ENCODE assay signal across 8 cellular contexts in genomic region chr12:111685811-111686573, GRCh38. TPM values are rescaled to one million over a fixed set of nuclear protein-coding genes. Genes with fewer than 3 reads are reported as not detected.
DNase-seq lines count a peak whose midpoint lies in the region; ATAC-seq and TF ChIP-seq lines count a peak whose summit lies in the region.

TSS of gene ACAD10 (plus strand) at chr12:111686053. CDS start at chr12:111692710, 6,657 bp downstream.
TSS of gene BRAP (minus strand) at chr12:111685956. CDS start at chr12:111685792, 164 bp downstream.

- H3K4me1 Mint-ChIP-seq in CD14-positive monocyte, result peaks cover 29% of the 10 kb centered on the region
- peaks cover 24% of the 10 kb centered on the region for H3K4me1 Mint-ChIP-seq in dendritic cell treated with granulocyte-macrophage colony-stimulating factor and Interleukin-4, amounts not matched to agents 40 ng/mL and 50 ng/mL, for 4 days (ENCODE audit: low read depth)

- peaks cover 26 to 38% of the 10 kb centered on the region in 2 donors for H3K36me3 Mint-ChIP-seq in CD14-positive monocyte
- peaks cover 51% of the 10 kb centered on the region for H3K36me3 Mint-ChIP-seq in dendritic cell treated with granulocyte-macrophage colony-stimulating factor and Interleukin-4, amounts not matched to agents 40 ng/mL and 50 ng/mL, for 4 days (ENCODE audit: low read depth)

- peak; percentile 87 for ATAC-seq in GM19395 (IDR thresholded peaks at IDR 0.05; ENCODE audit: unreplicated experiment)
- peak; percentile 71 for ATAC-seq in HG03558 (IDR thresholded peaks at IDR 0.05; ENCODE audit: extremely low read depth, unreplicated experiment)
- ATAC-seq in left lobe of liver, result peak; percentile 90

- H3K27ac Mint-ChIP-seq in CD14-positive monocyte, result peak within 1 kb of the TSS; percentile 92 to 97 (median 95)
- H3K27ac Mint-ChIP-seq in dendritic cell treated with granulocyte-macrophage colony-stimulating factor and Interleukin-4, amounts not matched to agents 40 ng/mL and 50 ng/mL, for 4 days, result peak within 1 kb of the TSS; percentile 96

- intact Hi-C loops in CD14-positive monocyte (cut with micrococcal nuclease), result loop anchor here in 1 of 2 donors (5.0 kb wide), 1 partner anchor 89 kb away; the partner anchor contains the start of gene ATXN2
- intact Hi-C loops in dendritic cell treated with granulocyte-macrophage colony-stimulating factor and Interleukin-4, amounts not matched to agents 40 ng/mL and 50 ng/mL, for 4 days (cut with micrococcal nuclease), result loop anchor here (10.0 kb wide), 1 partner anchor 91 kb away; the partner anchor contains the start of gene ATXN2

- no peaks in the 10 kb centered on the region for H3K9me3 Mint-ChIP-seq in CD14-positive monocyte
- H3K9me3 Mint-ChIP-seq in dendritic cell treated with granulocyte-macrophage colony-stimulating factor and Interleukin-4, amounts not matched to agents 40 ng/mL and 50 ng/mL, for 4 days, result no peaks in the 10 kb centered on the region

- TF ChIP-seq CTCF in CD14-positive monocyte (IDR thresholded peaks at IDR 0.05), result no peak

- H3K27me3 Mint-ChIP-seq in CD14-positive monocyte (ENCODE audit: low read depth in 3 of 3), result no peaks in the 10 kb centered on the region
- H3K27me3 Mint-ChIP-seq in dendritic cell treated with granulocyte-macrophage colony-stimulating factor and Interleukin-4, amounts not matched to agents 40 ng/mL and 50 ng/mL, for 4 days, result no peaks in the 10 kb centered on the region

- DNase-seq in CD14-positive monocyte (ENCODE audit: low spot score) (peak; percentile 91), NCI-H748 treated with DMSO at 0.1 percent for 48 hours (lab: John Stamatoyannopoulos, UW) (peak; percentile 82), left lobe of liver (ENCODE audit: low spot score) (peak; percentile 97)
- peak; percentile 88 to 89 for DNase-seq in activated CD4-positive, alpha-beta T cell treated with anti-CD3 and anti-CD28 coated beads, Interleukin-2, amount 50 U/mL, for 24 hours (ENCODE audit: low read depth in 1 of 2, low spot score in 1 of 2)
- DNase-seq in stimulated activated CD4-positive, alpha-beta T cell treated with anti-CD3 and anti-CD28 coated beads, Interleukin-2, amount 100 ng/mL, for 24 hours, result peak; percentile 93 to 94

- peak within 1 kb of the TSS; percentile 97 to 99 for H3K4me3 Mint-ChIP-seq in CD14-positive monocyte
- peak within 1 kb of the TSS; percentile 95 for H3K4me3 Mint-ChIP-seq in dendritic cell treated with granulocyte-macrophage colony-stimulating factor and Interleukin-4, amounts not matched to agents 40 ng/mL and 50 ng/mL, for 4 days

RNA-seq across cellular contexts. Expression of gene ACAD10, which starts in this region (rescaled TPM):
- polyA plus RNA-seq in CD14-positive monocyte, result 10 to 100 TPM in 1 of 2 donors, 1 to 10 TPM in 1; 9.4 to 10.1 TPM
- 27.3 TPM for total RNA-seq in left lobe of liver

RNA-seq across cellular contexts. Expression of gene BRAP, which starts in this region (rescaled TPM):
- polyA plus RNA-seq in CD14-positive monocyte, result 10 to 100 TPM in 1 of 2 donors, 1 to 10 TPM in 1; 7.0 to 14.5 TPM
- total RNA-seq in left lobe of liver, result 7.5 TPM

Comparison
In these comparisons a context has a peak if more than half of its experiments do, and no peak if none do; other contexts are left out.
1. Peak in every context shown above with its lines: DNase-seq and ATAC-seq.